In genomic region chr1:53511323-53511932, GRCh38 we compare ENCODE assay signal across 31 cellular contexts. TPM values are rescaled to one million over a fixed set of nuclear protein-coding genes. Genes with fewer than 3 reads are reported as not detected.
DNase-seq lines count a peak whose midpoint lies in the region; ATAC-seq and TF ChIP-seq lines count a peak whose summit lies in the region.
"Had no signal": no experiment of that assay in that cellular context is flagged by ENCODE, and none has a peak within 500 bp of the region (broad histone marks: within the 10 kb centered on the region; RNA-seq: fewer than 3 reads in every experiment).

No MANE protein-coding gene starts in this region.

- H3K4me1 ChIP-seq in BLaER1, result peaks cover 35% of the 10 kb centered on the region
- peaks cover 39% of the 10 kb centered on the region for H3K4me1 ChIP-seq in cardiac muscle cell (ENCODE audit: low read depth)
- H3K4me1 ChIP-seq: Caco-2 had no signal

- no peaks in the 10 kb centered on the region for H4K20me1 ChIP-seq in BLaER1

- H3K27me3 Mint-ChIP-seq in osteocyte (ENCODE audit: unreplicated experiment), result no peaks in the 10 kb centered on the region
- H3K27me3 Mint-ChIP-seq: activated CD4-positive, alpha-beta T cell treated with anti-CD3 and anti-CD28 coated beads for 36 hours had no signal

- peaks cover 27% of the 10 kb centered on the region for H3K36me3 Mint-ChIP-seq in osteocyte (ENCODE audit: unreplicated experiment)

- no peak overlapping the region for H3K4me3 ChIP-seq in BLaER1
- no peak overlapping the region for H3K4me3 ChIP-seq in cardiac muscle cell
- H3K4me3 ChIP-seq: esophagus squamous epithelium, gastroesophageal sphincter, GM23248, K562, PC-9 had no signal

- 0 out of 2 replicates have a peak overlapping the region, but pooled peaks have one; percentile 0 for H3K27ac ChIP-seq in BLaER1
- H3K27ac ChIP-seq in cardiac muscle cell, result peak overlapping the region; percentile 70
- H3K27ac ChIP-seq: esophagus squamous epithelium, gastroesophageal sphincter, GM23248, PC-9 had no signal

- H3K4me3 Mint-ChIP-seq in osteocyte (ENCODE audit: unreplicated experiment), result no peak overlapping the region
- H3K4me3 Mint-ChIP-seq: activated CD4-positive, alpha-beta T cell treated with anti-CD3 and anti-CD28 coated beads for 36 hours; endodermal cell; nephron progenitor cell; T-helper 1 cell treated with Interleukin-12 subunit alpha and Interleukin-12 subunit beta and Interleukin-4 antibody, amounts not matched to agents 30 μg/mL and 1 μg/mL, for 36 hours had no signal

- H3K27ac Mint-ChIP-seq in osteocyte (ENCODE audit: unreplicated experiment), result peak overlapping the region; percentile 72
- H3K27ac Mint-ChIP-seq: activated CD4-positive, alpha-beta T cell treated with anti-CD3 and anti-CD28 coated beads for 36 hours; endodermal cell; nephron progenitor cell; T-helper 1 cell treated with Interleukin-12 subunit alpha and Interleukin-12 subunit beta and Interleukin-4 antibody, amounts not matched to agents 30 μg/mL and 1 μg/mL, for 36 hours had no signal

- no peak overlapping the region for H3K9ac ChIP-seq in BLaER1
- H3K9ac ChIP-seq: GM23248 had no signal

- H3K4me1 Mint-ChIP-seq in osteocyte (ENCODE audit: unreplicated experiment), result peaks cover 34% of the 10 kb centered on the region
- H3K4me1 Mint-ChIP-seq: activated CD4-positive, alpha-beta T cell treated with anti-CD3 and anti-CD28 coated beads for 36 hours had no signal

- DNase-seq in NCI-H69 (lab: John Stamatoyannopoulos, UW) (peak; percentile 79), cardiac muscle cell (ENCODE audit: low read depth in 1 of 2, low spot score in 1 of 2) (no peak), osteocyte (ENCODE audit: extremely low spot score, unreplicated experiment) (no peak), D341Med (ENCODE audit: low spot score) (no peak)
- DNase-seq: activated CD4-positive, alpha-beta T cell treated with anti-CD3 and anti-CD28 coated beads for 36 hours; activated CD8-positive, alpha-beta memory T cell treated with anti-CD3 and anti-CD28 coated beads for 24 hours; activated gamma-delta T cell treated with Interleukin-2 at 50 U/mL for 16 hours; activated T-cell treated with anti-CD3 and anti-CD28 coated beads, Interleukin-2, amount 50 U/mL, for 1 hour; Caco-2; cortex of kidney; endodermal cell; esophagus squamous epithelium; GM23248; MM.1S; nephron progenitor cell; PC-9; posterior cingulate gyrus had no signal

- no peaks in the 10 kb centered on the region for H3K9me3 ChIP-seq in BLaER1
- H3K9me3 ChIP-seq in cardiac muscle cell (ENCODE audit: low read depth), result no peaks in the 10 kb centered on the region
- H3K9me3 ChIP-seq: Caco-2, esophagus squamous epithelium, gastroesophageal sphincter had no signal

- no peak for TF ChIP-seq CTCF in cardiac muscle cell (IDR thresholded peaks at IDR 0.05; ENCODE audit: low read depth, low read length)
- no peak for TF ChIP-seq CTCF in osteocyte (IDR thresholded peaks at IDR 0.05)

- H3K27me3 ChIP-seq in BLaER1 (no peaks in the 10 kb centered on the region), cardiac muscle cell (no peaks in the 10 kb centered on the region)
- H3K27me3 ChIP-seq: esophagus squamous epithelium, gastroesophageal sphincter had no signal

- H3K4me2 ChIP-seq in BLaER1, result peak overlapping the region; percentile 86
- H3K4me2 ChIP-seq: PC-9 had no signal

- ATAC-seq in HG02571 (IDR thresholded peaks at IDR 0.05; ENCODE audit: unreplicated experiment) (no peak), HG02973 (IDR thresholded peaks at IDR 0.05; ENCODE audit: unreplicated experiment) (no peak), GM21529 (IDR thresholded peaks at IDR 0.05; ENCODE audit: unreplicated experiment) (no peak)
- ATAC-seq: activated CD4-positive, alpha-beta T cell treated with anti-CD3 and anti-CD28 coated beads for 36 hours; gastroesophageal sphincter; K562 had no signal

- no peaks in the 10 kb centered on the region for H3K36me3 ChIP-seq in BLaER1
- no peaks in the 10 kb centered on the region for H3K36me3 ChIP-seq in cardiac muscle cell
- H3K36me3 ChIP-seq: esophagus squamous epithelium, gastroesophageal sphincter had no signal

- H3K9me3 Mint-ChIP-seq in osteocyte (ENCODE audit: unreplicated experiment), result no peaks in the 10 kb centered on the region
- H3K9me3 Mint-ChIP-seq: endodermal cell; nephron progenitor cell; T-helper 1 cell treated with Interleukin-12 subunit alpha and Interleukin-12 subunit beta and Interleukin-4 antibody, amounts not matched to agents 30 μg/mL and 1 μg/mL, for 36 hours had no signal

RNA-seq across cellular contexts. Expression of gene DMRTB1, which starts 52.2 kb away (rescaled TPM):
- not detected in 2 replicates for total RNA-seq in cardiac muscle cell
- polyA plus RNA-seq in cardiac muscle cell, result not detected in 2 replicates
- total RNA-seq in osteocyte, result not detected in 2 replicates
- total RNA-seq: Caco-2, endodermal cell, esophagus squamous epithelium, gastroesophageal sphincter, GM23248, HT1080, lower leg skin, mononuclear cell, PC-9, skeletal muscle tissue, subcutaneous adipose tissue, urinary bladder had no signal
- polyA plus RNA-seq: BJ, GM23248, urinary bladder had no signal
